ENCODE assay signal across 1 cellular context in genomic region chr17:80968602-80969029, GRCh38.
TF ChIP-seq lines count a peak whose summit lies in the region.

No MANE protein-coding gene starts in this region.

TF ChIP-seq in HCT116, 20 proteins besides CTCF, POLR2A, EP300 and RAD21 (continued from another document):
- TF ChIP-seq, protein P1, sequence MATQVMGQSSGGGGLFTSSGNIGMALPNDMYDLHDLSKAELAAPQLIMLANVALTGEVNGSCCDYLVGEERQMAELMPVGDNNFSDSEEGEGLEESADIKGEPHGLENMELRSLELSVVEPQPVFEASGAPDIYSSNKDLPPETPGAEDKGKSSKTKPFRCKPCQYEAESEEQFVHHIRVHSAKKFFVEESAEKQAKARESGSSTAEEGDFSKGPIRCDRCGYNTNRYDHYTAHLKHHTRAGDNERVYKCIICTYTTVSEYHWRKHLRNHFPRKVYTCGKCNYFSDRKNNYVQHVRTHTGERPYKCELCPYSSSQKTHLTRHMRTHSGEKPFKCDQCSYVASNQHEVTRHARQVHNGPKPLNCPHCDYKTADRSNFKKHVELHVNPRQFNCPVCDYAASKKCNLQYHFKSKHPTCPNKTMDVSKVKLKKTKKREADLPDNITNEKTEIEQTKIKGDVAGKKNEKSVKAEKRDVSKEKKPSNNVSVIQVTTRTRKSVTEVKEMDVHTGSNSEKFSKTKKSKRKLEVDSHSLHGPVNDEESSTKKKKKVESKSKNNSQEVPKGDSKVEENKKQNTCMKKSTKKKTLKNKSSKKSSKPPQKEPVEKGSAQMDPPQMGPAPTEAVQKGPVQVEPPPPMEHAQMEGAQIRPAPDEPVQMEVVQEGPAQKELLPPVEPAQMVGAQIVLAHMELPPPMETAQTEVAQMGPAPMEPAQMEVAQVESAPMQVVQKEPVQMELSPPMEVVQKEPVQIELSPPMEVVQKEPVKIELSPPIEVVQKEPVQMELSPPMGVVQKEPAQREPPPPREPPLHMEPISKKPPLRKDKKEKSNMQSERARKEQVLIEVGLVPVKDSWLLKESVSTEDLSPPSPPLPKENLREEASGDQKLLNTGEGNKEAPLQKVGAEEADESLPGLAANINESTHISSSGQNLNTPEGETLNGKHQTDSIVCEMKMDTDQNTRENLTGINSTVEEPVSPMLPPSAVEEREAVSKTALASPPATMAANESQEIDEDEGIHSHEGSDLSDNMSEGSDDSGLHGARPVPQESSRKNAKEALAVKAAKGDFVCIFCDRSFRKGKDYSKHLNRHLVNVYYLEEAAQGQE (IDR thresholded peaks at IDR 0.05; ENCODE audit: low read depth): no peak
- no peak for TF ChIP-seq SP1 (IDR thresholded peaks at IDR 0.05; ENCODE audit: low read depth)
- TF ChIP-seq SIN3A (IDR thresholded peaks at IDR 0.05; ENCODE audit: low read depth): no peak
- no peak for TF ChIP-seq TCF7L2 (IDR thresholded peaks at IDR 0.05; ENCODE audit: borderline replicate concordance, extremely low read depth, insufficient read depth, insufficient read length)
- no peak for TF ChIP-seq EZH2phosphoT487 (IDR thresholded peaks at IDR 0.05; ENCODE audit: borderline replicate concordance)
- no peak for TF ChIP-seq CBX3 (IDR thresholded peaks at IDR 0.05; ENCODE audit: low read depth)
- no peak for TF ChIP-seq EZH2 (IDR thresholded peaks at IDR 0.05)
